ENCODE assay signal across 14 cellular contexts in genomic region chr1:91570105-91570448, GRCh38.
A peak's percentile ranks its signal among the peaks of the same experiment; 100 is the strongest.
DNase-seq lines count a peak whose midpoint lies in the region; ATAC-seq and TF ChIP-seq lines count a peak whose summit lies in the region.
"Had no signal": no experiment of that assay in that cellular context is flagged by ENCODE, and none has a peak within 500 bp of the region (broad histone marks: within the 10 kb centered on the region; RNA-seq: fewer than 3 reads in every experiment).

No MANE protein-coding gene starts in this region.

- H3K4me1 Mint-ChIP-seq in endothelial cell (ENCODE audit: unreplicated experiment), result peaks cover 13% of the 10 kb centered on the region

- 20 to 23% methylated on average over 2 of the region's 2 CpGs for WGBS in esophagus squamous epithelium, 2 donors
- 19 to 25% methylated on average over 2 of the region's 2 CpGs for WGBS in aorta, 2 donors

- H3K4me1 ChIP-seq in esophagus squamous epithelium (peaks cover 5 to 42% (median 31%) of the 10 kb centered on the region in 3 donors), neutrophil (ENCODE audit: control insufficient read depth in 1 of 2, insufficient read depth in 1 of 2, low read depth in 1 of 2, low read length in 1 of 2) (peaks cover 12 to 18% of the 10 kb centered on the region in 2 experiments), aorta (ENCODE audit: control insufficient read depth in 1 of 2, insufficient read depth in 2 of 2, low read length in 2 of 2) (no peaks in the 10 kb centered on the region)

- H3K27ac ChIP-seq in esophagus squamous epithelium, result peak overlapping the region; percentile 68 to 89 (median 78)
- peak overlapping the region; percentile 69 for H3K27ac ChIP-seq in neutrophil
- H3K27ac ChIP-seq in aorta (ENCODE audit: low read depth in 1 of 2, low read length in 2 of 2), result no peak overlapping the region

- H3K36me3 ChIP-seq in esophagus squamous epithelium (no peaks in the 10 kb centered on the region), neutrophil (no peaks in the 10 kb centered on the region), aorta (ENCODE audit: control insufficient read depth in 1 of 2, insufficient read depth in 2 of 2, low read length in 1 of 2) (no peaks in the 10 kb centered on the region)
- H3K36me3 ChIP-seq: adrenal gland had no signal

- TF ChIP-seq CTCF in esophagus squamous epithelium (IDR thresholded peaks at IDR 0.05) (no peak), neutrophil (IDR thresholded peaks at IDR 0.05) (no peak), endothelial cell (IDR thresholded peaks at IDR 0.05; ENCODE audit: unreplicated experiment) (no peak)

- DNase-seq in Right ventricle myocardium inferior (ENCODE audit: missing footprints), result no peak
- no peak for DNase-seq in left cardiac atrium
- DNase-seq in esophagus squamous epithelium (lab: John Stamatoyannopoulos, UW), result no peak
- no peak for DNase-seq in aorta
- DNase-seq in endothelial cell (ENCODE audit: low spot score), result no peak
- no peak for DNase-seq in kidney tubule cell (ENCODE audit: low spot score)
- no peak for DNase-seq in activated CD4-positive, alpha-beta T cell treated with anti-CD3 and anti-CD28 coated beads for 4 hours
- DNase-seq: activated CD4-positive, alpha-beta T cell treated with anti-CD3 and anti-CD28 coated beads for 1 hour; cortex of kidney; H7; retina; stimulated activated naive CD4-positive, alpha-beta T cell treated with Interleukin-2 at 50 U/mL for 16 hours had no signal

- no peak overlapping the region for H3K27ac Mint-ChIP-seq in endothelial cell (ENCODE audit: unreplicated experiment)

- TF ChIP-seq POLR2A in esophagus squamous epithelium (IDR thresholded peaks at IDR 0.05), result no peak

- intact Hi-C loops in Right ventricle myocardium inferior (cut with DNase I) (no loop called here), left cardiac atrium (cut with DNase I) (loop anchor here in 1 of 2 donors (2.0 kb wide), 2 partner anchors 15 to 31 kb away; no protein-coding TSS in a partner anchor), esophagus squamous epithelium (cut with DNase I) (no loop called here), aorta (cut with DNase I) (no loop called here)

- peak overlapping the region in 1 of 4 donors; percentile 15 for H3K4me3 ChIP-seq in esophagus squamous epithelium
- H3K4me3 ChIP-seq in neutrophil (ENCODE audit: low read depth in 1 of 2, low read length in 1 of 2), result no peak overlapping the region
- no peak overlapping the region for H3K4me3 ChIP-seq in aorta (ENCODE audit: low read length in 2 of 2)
- H3K4me3 ChIP-seq: adrenal gland had no signal

- ATAC-seq in Right ventricle myocardium inferior (peak; percentile 62), left cardiac atrium (no peak), aorta (ENCODE audit: low FRiP score) (peak; percentile 59)

- no peaks in the 10 kb centered on the region for H3K27me3 ChIP-seq in esophagus squamous epithelium
- H3K27me3 ChIP-seq in neutrophil, result no peaks in the 10 kb centered on the region
- H3K27me3 ChIP-seq in aorta (ENCODE audit: control insufficient read depth in 1 of 2, insufficient read depth in 2 of 2, low read length in 1 of 2), result no peaks in the 10 kb centered on the region
- H3K27me3 ChIP-seq: adrenal gland had no signal

- H3K4me3 Mint-ChIP-seq in endothelial cell (ENCODE audit: unreplicated experiment), result no peak overlapping the region

- peaks cover 5% of the 10 kb centered on the region for H3K36me3 Mint-ChIP-seq in endothelial cell (ENCODE audit: low read depth, unreplicated experiment)

- H3K9me3 ChIP-seq in esophagus squamous epithelium (no peaks in the 10 kb centered on the region), neutrophil (no peaks in the 10 kb centered on the region), aorta (ENCODE audit: control insufficient read depth, low read length) (no peaks in the 10 kb centered on the region)
- H3K9me3 ChIP-seq: adrenal gland had no signal

- peaks cover 3% of the 10 kb centered on the region for H3K27me3 Mint-ChIP-seq in endothelial cell (ENCODE audit: unreplicated experiment)

- no peaks in the 10 kb centered on the region for H3K9me3 Mint-ChIP-seq in endothelial cell (ENCODE audit: unreplicated experiment)

Comparison
In these comparisons a context has a peak if more than half of its experiments do, and no peak if none do; other contexts are left out.
1. ATAC-seq: peak in Right ventricle myocardium inferior (single experiment) and aorta (single experiment); none in left cardiac atrium (0 of 2).
2. H3K27ac ChIP-seq: peak in esophagus squamous epithelium (4 of 4) and neutrophil (single experiment); none in aorta (0 of 2).